ENCODE assay signal across 12 cellular contexts in the genomic region with DNA sequence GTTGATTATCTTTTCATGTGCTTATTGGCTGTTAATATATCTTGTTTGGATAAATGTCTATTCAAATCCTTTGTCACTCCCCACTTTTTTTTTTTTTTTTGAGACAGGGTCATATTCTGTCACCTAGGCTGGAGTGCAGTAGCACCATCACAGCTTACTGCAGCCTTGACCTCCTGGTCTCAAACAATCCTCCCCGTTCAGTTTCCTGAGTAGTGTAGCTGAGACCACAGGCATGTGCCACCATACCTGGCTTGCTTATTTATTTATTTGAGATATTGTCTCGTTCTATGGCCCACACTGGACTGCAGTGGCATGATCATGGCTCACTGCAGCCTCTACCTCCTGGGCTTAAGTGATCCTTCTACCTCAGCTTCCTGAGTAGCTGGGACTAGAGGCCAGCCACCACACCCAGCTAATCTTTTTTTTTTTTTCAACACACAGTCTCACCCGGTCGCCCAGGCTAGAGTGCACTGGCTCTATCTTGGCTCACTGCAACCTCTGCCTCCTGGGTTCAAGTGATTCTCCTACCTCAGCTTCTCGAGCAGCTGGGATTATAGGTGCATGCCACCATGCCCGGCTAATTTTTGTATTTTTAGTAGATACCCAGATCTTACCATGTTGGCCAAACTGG. TPM values are rescaled to one million over a fixed set of nuclear protein-coding genes. Genes with fewer than 3 reads are reported as not detected.
DNase-seq lines count a peak whose midpoint lies in the region; ATAC-seq, FAIRE-seq and TF ChIP-seq lines count a peak whose summit lies in the region.
"Had no signal": no experiment of that assay in that cellular context is flagged by ENCODE, and none has a peak within 500 bp of the region (broad histone marks: within the 10 kb centered on the region; RNA-seq: fewer than 3 reads in every experiment).

No MANE protein-coding gene starts in this region.

- intact Hi-C loops in K562 (cut with micrococcal nuclease), result loop anchor here (5.0 kb wide), 1 partner anchor 98 kb away; no protein-coding TSS in a partner anchor
- intact Hi-C loops in colonic mucosa (cut with DNase I), result no loop called here

- BruUV-seq in K562 (replicated peaks; lab: Mats Ljungman, UMichigan), result no TSS peak

- no peak overlapping the region for H2AFZ ChIP-seq in K562 (ENCODE audit: low read depth, low read length)

- in situ Hi-C loops in K562 (cut with MboI), result loop anchor here (5.0 kb wide), 1 partner anchor 117 kb away; no protein-coding TSS in a partner anchor

- FAIRE-seq in K562 (lab: Jason Lieb, UNC), result no peak
- FAIRE-seq: A549 had no signal

- no peaks in the 10 kb centered on the region; a peak in 3 of 5 replicates for H3K4me1 ChIP-seq in K562 (replicated peaks in 1 of 2; ENCODE audit: control insufficient read depth in 2 of 2, insufficient read depth in 2 of 2, low read length in 2 of 2)
- no peaks in the 10 kb centered on the region for H3K4me1 ChIP-seq in colonic mucosa
- H3K4me1 ChIP-seq: A549 had no signal

- POLR2A ChIA-PET in K562 (lab: Yijun Ruan, JAX), result interaction anchor here (0.6 to 0.8 kb wide), 4 partner anchors 14 to 150 kb away, joined by 3 to 6 read pairs (median 4); a partner anchor contains a TSS

- H3K36me3 ChIP-seq in K562 (ENCODE audit: control insufficient read depth, insufficient read depth, low read length) (no peaks in the 10 kb centered on the region), colonic mucosa (no peaks in the 10 kb centered on the region)

- DNase-seq in SW480 (ENCODE audit: low spot score), result peak; percentile 20
- DNase-seq in K562 (ENCODE audit: extremely low read depth in 1 of 4, low spot score in 3 of 4), result no peak
- DNase-seq in myocyte (ENCODE audit: low read depth), result peak; percentile 9
- DNase-seq in colonic mucosa, result no peak
- no peak for DNase-seq in activated CD8-positive, alpha-beta memory T cell treated with anti-CD3 and anti-CD28 coated beads for 24 hours
- no peak for DNase-seq in DMS 273 (lab: John Stamatoyannopoulos, UW; ENCODE audit: unreplicated experiment)
- DNase-seq: CD8-positive, alpha-beta memory T cell; DMS 273 treated with DMSO at 0.1 percent for 48 hours; HCEC 1CT; IMR-90 had no signal

- no peaks in the 10 kb centered on the region for H3K79me2 ChIP-seq in K562 (ENCODE audit: control insufficient read depth, insufficient read depth, low read length)

- ATAC-seq in K562, result no peak
- ATAC-seq: A549 had no signal

- CTCF ChIA-PET in K562 (lab: Yijun Ruan, JAX; ENCODE audit: low intra/inter-chr PET ratio), result no interaction called here

- H3K4me2 ChIP-seq in K562 (ENCODE audit: insufficient read depth, low read length), result no peak overlapping the region
- H3K4me2 ChIP-seq: A549 had no signal

- no peak for TF ChIP-seq RAD21 in K562 (CRISPR knock-in tag; conservative IDR thresholded peaks at IDR 0.05 in 1 of 2, IDR thresholded peaks at IDR 0.05 in 1 of 2)

- H3K4me3 ChIP-seq in K562, result no peak overlapping the region
- no peak overlapping the region for H3K4me3 ChIP-seq in colonic mucosa
- H3K4me3 ChIP-seq: A549 had no signal

- TF ChIP-seq EP300 in K562 (IDR thresholded peaks at IDR 0.05; ENCODE audit: low read length), result no peak

- TF ChIP-seq POLR2A in K562 (conservative IDR thresholded peaks at IDR 0.05), result no peak

- H3K27ac ChIP-seq in K562 (ENCODE audit: extremely low read depth, low read depth, low read length) (no peak overlapping the region), colonic mucosa (no peak overlapping the region)
- H3K27ac ChIP-seq: A549 had no signal

- TF ChIP-seq CTCF in K562 (IDR thresholded peaks at IDR 0.05 in 2 of 3, conservative IDR thresholded peaks at IDR 0.05 in 1 of 3; ENCODE audit: insufficient read depth in 2 of 3, low read depth in 1 of 3, low read length in 3 of 3), result no peak
- TF ChIP-seq CTCF in colonic mucosa (IDR thresholded peaks at IDR 0.05), result no peak

- H3K9me1 ChIP-seq in K562 (ENCODE audit: control insufficient read depth, insufficient read depth, low read length), result no peaks in the 10 kb centered on the region

- WGBS in K562 (ENCODE audit: insufficient coverage, low coverage, missing lambda C conversion rate), result 11% methylated on average over 5 of the region's 6 CpGs

- H3K9ac ChIP-seq in K562 (ENCODE audit: insufficient read depth in 1 of 2, low read depth in 2 of 2, low read length in 2 of 2), result no peak overlapping the region
- H3K9ac ChIP-seq in colonic mucosa (ENCODE audit: low read depth in 2 of 2, low read length in 2 of 2), result no peak overlapping the region

- H3K27me3 ChIP-seq in K562 (ENCODE audit: control insufficient read depth in 2 of 2, insufficient read depth in 2 of 2, low read length in 2 of 2) (peaks cover 0 to 4% of the 10 kb centered on the region in 2 experiments; a peak in 2 of 5 replicates), colonic mucosa (no peaks in the 10 kb centered on the region)

- H4K20me1 ChIP-seq in K562 (replicated peaks; ENCODE audit: control insufficient read depth, insufficient read depth, low read length), result no peaks in the 10 kb centered on the region

- H3K9me3 ChIP-seq in K562 (replicated peaks; ENCODE audit: control insufficient read depth, insufficient read depth, low read depth, low read length) (no peaks in the 10 kb centered on the region), colonic mucosa (no peaks in the 10 kb centered on the region)
- H3K9me3 ChIP-seq: A549 had no signal

TF ChIP-seq in K562, 482 proteins besides CTCF, POLR2A, EP300 and RAD21 (continues in another document):
- TF ChIP-seq ZNF551 (CRISPR knock-in tag; IDR thresholded peaks at IDR 0.05), result no peak

RNA-seq across cellular contexts. Expression of a gene that starts 13.9 kb away (rescaled TPM):
- total RNA-seq in K562 (2011; cell fraction: chromatin; rRNA removed; ENCODE audit: low replicate concordance), result 17.1 and 25.1 TPM in 2 replicates
- 30.7 and 32.6 TPM in 2 replicates for total RNA-seq in K562 (2011; cell fraction: nucleolus; rRNA removed)
- 27.3 and 29.5 TPM in 2 replicates for total RNA-seq in K562 (2011; cell fraction: nucleoplasm; rRNA removed)
- total RNA-seq in K562 (2014; rRNA removed) (18.8 and 22.5 TPM in 2 replicates), K562 (2014; rRNA removed; fragmentation: Illumina TruSeq; extraction: Trizol) (12.8 and 13.2 TPM in 2 replicates), K562 (2015; rRNA removed; fragmentation: Illumina TruSeq; extraction: Trizol) (3.8 and 4.3 TPM in 2 replicates), K562 (2021) (19.7 and 22.0 TPM in 2 replicates), myocyte (77.9 and 143 TPM in 2 replicates), colonic mucosa (10 to 100 TPM; 16.4 to 17.0 TPM)
- polyA plus RNA-seq in K562 (2011; rRNA removed) (11.2 and 14.9 TPM in 2 replicates), K562 (2014; fragmentation: Illumina TruSeq; extraction: Trizol) (14.7 and 15.4 TPM in 2 replicates), K562 (2014; fragmentation: Nextera tagmentation; extraction: Ambion mirVana) (1 to 10 TPM; 3.5 to 4.0 TPM), K562 (2014; rRNA removed) (17.1 and 18.2 TPM in 2 replicates)
- polyA plus RNA-seq in K562 (2011; cell fraction: cytosol; rRNA removed), result 12.4 and 15.8 TPM in 2 replicates
- polyA plus RNA-seq in K562 (2011; cell fraction: nucleus; rRNA removed), result 12.3 and 20.0 TPM in 2 replicates
- 6.2 and 30.6 TPM in 2 replicates for polyA plus RNA-seq in K562 (2012)
- polyA minus RNA-seq in K562 (2011; rRNA and poly(A)+ RNA removed), result 12.1 and 17.8 TPM in 2 replicates
- polyA minus RNA-seq in K562 (2011; cell fraction: cytosol; rRNA and poly(A)+ RNA removed), result 6.6 and 8.7 TPM in 2 replicates
- 15.6 and 34.1 TPM in 2 replicates for polyA minus RNA-seq in K562 (2011; cell fraction: nucleus; rRNA and poly(A)+ RNA removed)
- polyA plus RNA-seq in myocyte (2012), result 11.2 TPM
- total RNA-seq: H4 had no signal
- polyA plus RNA-seq: CD8-positive, alpha-beta memory T cell had no signal

RNA-seq across cellular contexts. Expression of a gene that starts 32.3 kb away (rescaled TPM):
- 76.0 and 139 TPM in 2 replicates for total RNA-seq in K562 (2011; cell fraction: chromatin; rRNA removed; ENCODE audit: low replicate concordance)
- total RNA-seq in K562 (2011; cell fraction: nucleolus; rRNA removed), result 71.9 and 78.4 TPM in 2 replicates
- total RNA-seq in K562 (2011; cell fraction: nucleoplasm; rRNA removed), result 85.4 and 109 TPM in 2 replicates
- 67.5 and 71.3 TPM in 2 replicates for total RNA-seq in K562 (2014; rRNA removed)
- total RNA-seq in K562 (2014; rRNA removed; fragmentation: Illumina TruSeq; extraction: Trizol), result 84.0 and 103 TPM in 2 replicates
- 66.7 and 67.6 TPM in 2 replicates for total RNA-seq in K562 (2015; rRNA removed; fragmentation: Illumina TruSeq; extraction: Trizol)
- total RNA-seq in K562 (2021), result 57.5 and 58.4 TPM in 2 replicates
- 87.3 and 88.3 TPM in 2 replicates for polyA plus RNA-seq in K562 (2011; rRNA removed)
- 24.8 and 44.1 TPM in 2 replicates for polyA plus RNA-seq in K562 (2011; cell fraction: cytosol; rRNA removed)
- 69.2 and 92.0 TPM in 2 replicates for polyA plus RNA-seq in K562 (2011; cell fraction: nucleus; rRNA removed)
- polyA plus RNA-seq in K562 (2012), result 45.6 and 47.5 TPM in 2 replicates
- polyA plus RNA-seq in K562 (2014; fragmentation: Illumina TruSeq; extraction: Trizol), result 75.1 and 76.5 TPM in 2 replicates
- polyA plus RNA-seq in K562 (2014; fragmentation: Nextera tagmentation; extraction: Ambion mirVana), result 10 to 100 TPM; 27.9 to 58.3 TPM
- polyA plus RNA-seq in K562 (2014; rRNA removed), result 66.4 and 72.1 TPM in 2 replicates
- 103 and 116 TPM in 2 replicates for polyA minus RNA-seq in K562 (2011; rRNA and poly(A)+ RNA removed)
- 36.2 and 48.7 TPM in 2 replicates for polyA minus RNA-seq in K562 (2011; cell fraction: cytosol; rRNA and poly(A)+ RNA removed)
- 78.8 and 98.3 TPM in 2 replicates for polyA minus RNA-seq in K562 (2011; cell fraction: nucleus; rRNA and poly(A)+ RNA removed)
- total RNA-seq in myocyte, result 30.0 and 51.9 TPM in 2 replicates
- polyA plus RNA-seq in myocyte (2012), result 11.1 TPM
- 10 to 100 TPM; 15.2 to 18.1 TPM for total RNA-seq in colonic mucosa

RNA-seq across cellular contexts. Expression of a gene that starts 39.3 kb away (rescaled TPM):
- 0.46 TPM in 1 of 2 replicates, not detected in the other for total RNA-seq in K562 (2011; cell fraction: chromatin; rRNA removed; ENCODE audit: low replicate concordance)
- 0.67 TPM in 1 of 2 replicates, not detected in the other for total RNA-seq in K562 (2011; cell fraction: nucleolus; rRNA removed)
- 0.37 TPM in 1 of 2 replicates, not detected in the other for total RNA-seq in K562 (2011; cell fraction: nucleoplasm; rRNA removed)
- total RNA-seq in K562 (2014; rRNA removed) (not detected in 2 replicates), K562 (2014; rRNA removed; fragmentation: Illumina TruSeq; extraction: Trizol) (0.07 TPM in 1 of 2 replicates, not detected in the other), K562 (2015; rRNA removed; fragmentation: Illumina TruSeq; extraction: Trizol) (0.40 TPM in 1 of 2 replicates, not detected in the other), K562 (2021) (0.18 and 0.33 TPM in 2 replicates), myocyte (15.9 and 16.4 TPM in 2 replicates), colonic mucosa (10 to 100 TPM; 15.6 to 27.2 TPM)
- polyA plus RNA-seq in K562 (2011; rRNA removed) (0.06 and 0.19 TPM in 2 replicates), K562 (2014; fragmentation: Illumina TruSeq; extraction: Trizol) (0.11 and 0.15 TPM in 2 replicates), K562 (2014; fragmentation: Nextera tagmentation; extraction: Ambion mirVana) (not detected), K562 (2014; rRNA removed) (not detected in 2 replicates)
- polyA plus RNA-seq in K562 (2011; cell fraction: cytosol; rRNA removed), result 0.10 and 0.13 TPM in 2 replicates
- 0.51 and 0.67 TPM in 2 replicates for polyA plus RNA-seq in K562 (2011; cell fraction: nucleus; rRNA removed)
- 0.04 and 0.14 TPM in 2 replicates for polyA plus RNA-seq in K562 (2012)
- 0.35 TPM in 1 of 2 replicates, not detected in the other for polyA minus RNA-seq in K562 (2011; rRNA and poly(A)+ RNA removed)
- not detected in 2 replicates for polyA minus RNA-seq in K562 (2011; cell fraction: cytosol; rRNA and poly(A)+ RNA removed)
- polyA minus RNA-seq in K562 (2011; cell fraction: nucleus; rRNA and poly(A)+ RNA removed), result 0.78 TPM in 1 of 2 replicates, not detected in the other
- 9.6 TPM for polyA plus RNA-seq in myocyte (2012)

Comparison
In these comparisons a context has a peak if more than half of its experiments do, and no peak if none do; other contexts are left out.
1. DNase-seq: peak in SW480 (single experiment) and myocyte (single experiment); none in K562 (0 of 4), colonic mucosa (single experiment), activated CD8-positive, alpha-beta memory T cell treated with anti-CD3 and anti-CD28 coated beads for 24 hours (single experiment) and DMS 273 (single experiment).
2. RNA of a gene that starts 39.3 kb away (total RNA-seq): 15.6 to 27.2 TPM in colonic mucosa and 15.9 to 16.4 TPM in myocyte; 0.07 to 0.67 TPM in K562; every median in the first group is over 4 times any median in the second.